In genomic region chr12:41462312-41462711, GRCh38 we compare ENCODE assay signal across 27 cellular contexts.
"Had no signal": no experiment of that assay in that cellular context is flagged by ENCODE, and none has a peak within 500 bp of the region (broad histone marks: within the 10 kb centered on the region; RNA-seq: fewer than 3 reads in every experiment).

No MANE protein-coding gene starts in this region.

- H3K27ac ChIP-seq: ascending aorta, breast epithelium, coronary artery, dorsolateral prefrontal cortex, epithelial cell of prostate, esophagus squamous epithelium had no signal

- H3K9me3 ChIP-seq: ascending aorta, breast epithelium, esophagus squamous epithelium had no signal

- H3K36me3 ChIP-seq: ascending aorta, breast epithelium, esophagus squamous epithelium had no signal

- H3K4me3 ChIP-seq: ascending aorta, breast epithelium, coronary artery, dorsolateral prefrontal cortex, esophagus squamous epithelium had no signal

- ATAC-seq: activated CD4-positive, alpha-beta T cell treated with anti-CD3 and anti-CD28 coated beads for 36 hours; activated naive CD4-positive, alpha-beta T cell treated with anti-CD3 and anti-CD28 coated beads, Interleukin-2, amount 50 U/mL, for 72 hours; activated T-cell treated with anti-CD3 and anti-CD28 coated beads, Interleukin-2, amount 50 U/mL, for 72 hours had no signal

- DNase-seq: activated CD4-positive, alpha-beta memory T cell treated with anti-CD3 and anti-CD28 coated beads, Interleukin-2, amount 10 ng/mL, durations not matched to agents 7 days and 5 days; activated CD4-positive, alpha-beta T cell treated with anti-CD3 and anti-CD28 coated beads for 36 hours; activated CD4-positive, alpha-beta T cell treated with anti-CD3 and anti-CD28 coated beads, Interleukin-2, amount 10 ng/mL, durations not matched to agents 7 days and 5 days; activated CD4-positive, alpha-beta T cell treated with anti-CD3 and anti-CD28 coated beads, Interleukin-2, amount 50 U/mL, for 4 hours; activated CD4-positive, CD25-positive, alpha-beta regulatory T cell; activated CD4-positive, CD25-positive, alpha-beta regulatory T cell treated with anti-CD3 and anti-CD28 coated beads, Interleukin-2, amount 50 U/mL, for 72 hours; activated CD8-positive, alpha-beta memory T cell treated with anti-CD3 and anti-CD28 coated beads, Interleukin-2, amount 50 U/mL, for 48 hours; activated gamma-delta T cell; activated naive CD4-positive, alpha-beta T cell; activated naive CD4-positive, alpha-beta T cell treated with anti-CD3 and anti-CD28 coated beads, Interleukin-2, amount 10 ng/mL, durations not matched to agents 7 days and 5 days; activated naive CD8-positive, alpha-beta T cell treated with anti-CD3 and anti-CD28 coated beads, Interleukin-2, amount 10 ng/mL, durations not matched to agents 7 days and 5 days; activated T-cell treated with anti-CD3 and anti-CD28 coated beads for 4 hours; activated T-cell treated with anti-CD3 and anti-CD28 coated beads, Interleukin-2, amount 50 U/mL, for 24 hours; activated T-cell treated with anti-CD3 and anti-CD28 coated beads, Interleukin-2, amount 50 U/mL, for 72 hours; dorsolateral prefrontal cortex; effector memory CD4-positive, alpha-beta T cell; endodermal cell; esophagus squamous epithelium; head of caudate nucleus; T-helper 1 cell; T-helper 2 cell had no signal

- FAIRE-seq: frontal cortex had no signal

- H3K4me1 ChIP-seq: ascending aorta, breast epithelium, esophagus squamous epithelium had no signal

- H3K27me3 ChIP-seq: ascending aorta, breast epithelium, dorsolateral prefrontal cortex, esophagus squamous epithelium had no signal
